Comparison of ENCODE assay signal across 1 cellular context in genomic region chr1:236465231-236465958, GRCh38.
TF ChIP-seq lines count a peak whose summit lies in the region.

No MANE protein-coding gene starts in this region.

TF ChIP-seq in GM12878, 131 proteins besides CTCF, POLR2A, EP300 and RAD21 (continued from another document):
- peak; percentile 15 for TF ChIP-seq SKIL (IDR thresholded peaks at IDR 0.05; ENCODE audit: low read depth, poor library complexity, severe bottlenecking)
- TF ChIP-seq RCOR1 (conservative IDR thresholded peaks at IDR 0.05; ENCODE audit: low read depth, low read length): no peak
- TF ChIP-seq ZNF217 (IDR thresholded peaks at IDR 0.05): 0 out of 2 replicates have a peak, but pooled peaks have one; percentile 27
- 0 out of 2 replicates have a peak, but pooled peaks have one; percentile 30 for TF ChIP-seq SMARCA5 (IDR thresholded peaks at IDR 0.05)
- no peak for TF ChIP-seq ESRRA (IDR thresholded peaks at IDR 0.05; ENCODE audit: low read length)
- no peak for TF ChIP-seq SRF (IDR thresholded peaks at IDR 0.05; ENCODE audit: low read depth in 2 of 2, low read length in 2 of 2)
TF ChIP-seq in GM12878: peak in this region for 4.
